In genomic region chr16:57447142-57447962, GRCh38 we compare ENCODE assay signal across 1 cellular context.
TF ChIP-seq lines count a peak whose summit lies in the region.

Gene CIAPIN1 (minus strand): TSS chr16:57447385. CDS start chr16:57440928, 6,457 bp downstream.
Gene COQ9 (plus strand): TSS chr16:57447479. CDS start chr16:57447506, 27 bp downstream.

TF ChIP-seq in HepG2, 621 proteins besides CTCF, POLR2A, EP300 and RAD21 (continued from another document and continues in another):
- TF ChIP-seq ZNF800 (CRISPR knock-in tag; IDR thresholded peaks at IDR 0.05) = no peak; the same call in 1 of the 2 replicates
- TF ChIP-seq TEF (CRISPR knock-in tag; IDR thresholded peaks at IDR 0.05) = no peak
- TF ChIP-seq UBTF (CRISPR knock-in tag; IDR thresholded peaks at IDR 0.05) = peak; percentile 97
- no peak; the same call in 1 of the 2 replicates for TF ChIP-seq ZFP36L2 (CRISPR knock-in tag; IDR thresholded peaks at IDR 0.05)
- peak; percentile 60; the same call in 1 of the 2 replicates for TF ChIP-seq MAF1 (CRISPR knock-in tag; IDR thresholded peaks at IDR 0.05; ENCODE audit: borderline replicate concordance)
- TF ChIP-seq ZBTB44 (CRISPR knock-in tag; IDR thresholded peaks at IDR 0.05) = peak; percentile 81
- TF ChIP-seq ZNF446 (CRISPR knock-in tag; IDR thresholded peaks at IDR 0.05) = peak; percentile 76
- peak; percentile 22; the same call in 1 of the 2 replicates for TF ChIP-seq NR2F2 (IDR thresholded peaks at IDR 0.05; ENCODE audit: borderline replicate concordance, low read depth)
- TF ChIP-seq ZNF761 (CRISPR knock-in tag; conservative IDR thresholded peaks at IDR 0.05) = peak; percentile 89
- TF ChIP-seq PRDM15 (CRISPR knock-in tag; IDR thresholded peaks at IDR 0.05) = peak; percentile 56; the same call in 1 of the 2 replicates
- no peak for TF ChIP-seq NCOA1 (CRISPR knock-in tag; IDR thresholded peaks at IDR 0.05)
- TF ChIP-seq IKZF5 (CRISPR knock-in tag; IDR thresholded peaks at IDR 0.05) = peak; percentile 96
- peak; percentile 45; the same call in 1 of the 2 replicates for TF ChIP-seq ZNF362 (CRISPR knock-in tag; IDR thresholded peaks at IDR 0.05; ENCODE audit: borderline replicate concordance)
- peak; percentile 90 for TF ChIP-seq ZNF543 (CRISPR knock-in tag; IDR thresholded peaks at IDR 0.05)
- peak; percentile 92; the same call in 1 of the 2 replicates for TF ChIP-seq ZNF704 (CRISPR knock-in tag; IDR thresholded peaks at IDR 0.05; ENCODE audit: borderline replicate concordance)
- no peak for TF ChIP-seq SMARCE1 (IDR thresholded peaks at IDR 0.05; ENCODE audit: borderline replicate concordance)
- peak in 1 of 2 experiments; percentile 11; a peak in 1 of 4 replicates for TF ChIP-seq NR2F1 (CRISPR knock-in tag; IDR thresholded peaks at IDR 0.05)
- TF ChIP-seq TBL1XR1 (IDR thresholded peaks at IDR 0.05; ENCODE audit: borderline replicate concordance, low read length, partially characterized antibody) = peak; percentile 63
- peak; percentile 92 for TF ChIP-seq SRY (CRISPR knock-in tag; IDR thresholded peaks at IDR 0.05)
- TF ChIP-seq NPAS2 (CRISPR knock-in tag; IDR thresholded peaks at IDR 0.05; ENCODE audit: borderline replicate concordance) = no peak
- peak; percentile 97 for TF ChIP-seq ZNF350 (CRISPR knock-in tag; IDR thresholded peaks at IDR 0.05; ENCODE audit: borderline replicate concordance, low read depth)
- no peak for TF ChIP-seq GTF2F1 (IDR thresholded peaks at IDR 0.05; ENCODE audit: low read length)
- TF ChIP-seq ZBED4 (CRISPR knock-in tag; IDR thresholded peaks at IDR 0.05; ENCODE audit: borderline replicate concordance) = 0 out of 2 replicates have a peak, but pooled peaks have one; percentile 63
- TF ChIP-seq TMF1 (CRISPR knock-in tag; IDR thresholded peaks at IDR 0.05; ENCODE audit: low read depth) = peak; percentile 84
- no peak; the same call in 1 of the 2 replicates for TF ChIP-seq HBP1 (CRISPR knock-in tag; IDR thresholded peaks at IDR 0.05; ENCODE audit: low read depth)
- TF ChIP-seq YY1 (IDR thresholded peaks at IDR 0.05; ENCODE audit: insufficient read depth, insufficient replicate concordance, low read depth, low read length) = peak; percentile 100
- TF ChIP-seq SAFB2 (CRISPR knock-in tag; IDR thresholded peaks at IDR 0.05; ENCODE audit: borderline replicate concordance, low read depth) = peak; percentile 98
- TF ChIP-seq ZNF281 (CRISPR knock-in tag; IDR thresholded peaks at IDR 0.05; ENCODE audit: borderline replicate concordance) = no peak; the same call in 1 of the 2 replicates
